In the genomic region with DNA sequence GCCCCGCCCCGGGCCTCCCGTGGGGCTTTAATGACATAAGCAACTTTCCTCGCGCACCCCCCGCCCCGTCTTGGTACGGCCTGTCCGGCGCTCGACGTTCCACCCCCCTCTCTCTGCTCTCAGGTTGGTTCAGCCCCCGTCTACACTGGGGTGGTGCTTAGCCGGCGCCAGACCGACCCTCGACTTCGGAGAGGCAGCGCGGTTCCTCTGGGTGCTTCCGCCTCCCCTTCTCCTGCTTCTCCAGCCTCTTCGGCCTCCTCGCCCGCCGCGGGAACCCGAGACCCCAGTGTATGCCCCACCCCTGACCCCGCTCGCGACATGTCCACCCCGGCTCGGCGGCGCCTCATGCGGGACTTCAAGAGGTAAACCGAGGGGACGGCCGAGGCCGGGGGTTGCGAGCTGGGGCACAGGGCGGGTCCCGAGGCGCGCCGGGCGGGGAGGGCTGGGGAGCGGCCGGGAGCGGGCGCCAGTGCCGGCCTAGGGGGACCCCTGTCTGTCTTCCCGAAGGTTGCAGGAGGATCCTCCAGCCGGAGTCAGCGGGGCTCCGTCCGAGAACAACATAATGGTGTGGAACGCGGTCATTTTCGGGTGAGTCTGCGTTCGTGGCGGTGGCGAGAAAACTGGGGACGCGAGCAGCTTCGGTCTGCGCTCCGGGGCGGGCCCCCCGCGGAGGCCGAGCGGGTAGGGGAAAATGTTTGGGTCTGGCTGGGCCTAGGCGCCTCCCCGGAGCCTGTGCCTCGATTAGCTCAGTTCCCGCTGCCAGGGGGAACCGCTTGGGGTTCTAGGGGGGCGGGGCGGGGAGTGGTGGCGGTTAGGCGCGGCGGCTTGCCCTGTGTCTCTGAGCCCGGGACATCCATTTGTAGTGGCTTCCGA, we compare ENCODE assay signal across 8 cellular contexts. TPM values are rescaled to one million over a fixed set of nuclear protein-coding genes. Genes with fewer than 3 reads are reported as not detected.
A peak's percentile ranks its signal among the peaks of the same experiment; 100 is the strongest.
DNase-seq lines count a peak whose midpoint lies in the region; ATAC-seq and TF ChIP-seq lines count a peak whose summit lies in the region.

A gene (plus strand): TSS at position 170 of the 873 bp plus-strand sequence. CDS start 149 bp downstream, at position 319.

- peak; percentile 83 for TF ChIP-seq POLR2A in erythroblast (IDR thresholded peaks at IDR 0.05; ENCODE audit: low read length)

- H3K4me3 ChIP-seq in PC-9 (peak within 1 kb of the TSS; percentile 83), mucosa of rectum (ENCODE audit: low read length in 2 of 2) (peak within 1 kb of the TSS; percentile 74 to 81)

- H3K36me3 ChIP-seq in PC-9 (ENCODE audit: low read depth): peaks cover 10% of the 10 kb centered on the region; the same call in 1 of the 2 replicates
- no peaks in the 10 kb centered on the region for H3K36me3 ChIP-seq in mucosa of rectum (ENCODE audit: control insufficient read depth in 2 of 2, insufficient read depth in 2 of 2, low read length in 2 of 2)

- H3K4me1 ChIP-seq in PC-9 (replicated peaks; ENCODE audit: insufficient read depth) (peaks cover 27% of the 10 kb centered on the region), mucosa of rectum (ENCODE audit: control insufficient read depth in 2 of 2, insufficient read depth in 2 of 2, low read length in 2 of 2) (peaks cover 7% of the 10 kb centered on the region in 2 donors)

- peaks cover 23% of the 10 kb centered on the region for H3K79me2 ChIP-seq in PC-9 (ENCODE audit: low read depth)

- intact Hi-C loops in PC-9 (cut with micrococcal nuclease; ENCODE audit: unreplicated experiment): loop anchor here (1.0 to 5.0 kb wide), 3 partner anchors 9 to 118 kb away; a partner anchor contains a TSS

- peak; percentile 80 for ATAC-seq in GM21723 (IDR thresholded peaks at IDR 0.05; ENCODE audit: unreplicated experiment)

- DNase-seq in DMS79 (lab: John Stamatoyannopoulos, UW): peak; percentile 20
- peak; percentile 55 for DNase-seq in KG1 (lab: John Stamatoyannopoulos, UW)
- peak; percentile 86 to 93 for DNase-seq in PC-9
- DNase-seq in activated T-cell treated with anti-CD3 and anti-CD28 coated beads, Interleukin-2, amount 50 U/mL, for 1 hour: peak; percentile 87
- DNase-seq in erythroblast (lab: John Stamatoyannopoulos, UW): peak; percentile 93 to 94
- DNase-seq in stimulated activated CD8-positive, alpha-beta memory T cell treated with anti-CD3 and anti-CD28 coated beads, Interleukin-4, amount 100 ng/mL, for 48 hours: peak; percentile 91

- no peaks in the 10 kb centered on the region for H4K20me1 ChIP-seq in PC-9 (ENCODE audit: insufficient read depth)

- H3K27me3 ChIP-seq in PC-9 (ENCODE audit: insufficient read depth, low read depth) (no peaks in the 10 kb centered on the region), mucosa of rectum (ENCODE audit: control insufficient read depth in 2 of 2, insufficient read depth in 2 of 2, low read length in 2 of 2) (no peaks in the 10 kb centered on the region)

- H3K9ac ChIP-seq in mucosa of rectum (ENCODE audit: low read depth in 1 of 2, low read length in 2 of 2): peak within 1 kb of the TSS; percentile 84 to 86

- POLR2A ChIA-PET in PC-9 (lab: Charles Lee; ENCODE audit: unreplicated experiment): interaction anchor here (0.5 to 0.8 kb wide), 6 partner anchors 9 to 1764 kb away, joined by 3 to 11 read pairs (median 4); a partner anchor contains a TSS

- no peaks in the 10 kb centered on the region for H3K9me2 ChIP-seq in PC-9 (ENCODE audit: insufficient read depth)

- CTCF ChIA-PET in PC-9 (lab: Charles Lee): interaction anchor here (0.6 to 1.0 kb wide), 5 partner anchors 37 to 97 kb away, joined by 3 to 6 read pairs (median 4); no protein-coding TSS in a partner anchor

- H3K9me3 ChIP-seq in PC-9 (ENCODE audit: insufficient read depth, low read depth) (no peaks in the 10 kb centered on the region), mucosa of rectum (ENCODE audit: control insufficient read depth in 2 of 2, low read length in 2 of 2) (no peaks in the 10 kb centered on the region)

- no TSS peak for BruUV-seq in PC-9 (replicated peaks; lab: Mats Ljungman, UMichigan)

- H3K27ac ChIP-seq in PC-9 (peak within 1 kb of the TSS; percentile 83), mucosa of rectum (ENCODE audit: low read depth in 2 of 2, low read length in 2 of 2) (peak within 1 kb of the TSS; percentile 92 to 93)

- H2AFZ ChIP-seq in PC-9: peak within 1 kb of the TSS; percentile 87

- peaks cover 21% of the 10 kb centered on the region for H3F3A ChIP-seq in PC-9 (ENCODE audit: insufficient read depth, low read depth)

- peak; percentile 61; the same call in 1 of the 2 replicates for TF ChIP-seq CTCF in PC-9 (conservative IDR thresholded peaks at IDR 0.05)

- peak within 1 kb of the TSS; percentile 98 for H3K4me2 ChIP-seq in PC-9

RNA-seq across cellular contexts. Expression of the gene that starts here (rescaled TPM):
- 103 and 119 TPM in 2 replicates for total RNA-seq in PC-9 (2021)

Comparison
In these comparisons a context has a peak if more than half of its experiments do, and no peak if none do; other contexts are left out.
1. Peak in every context shown above with its lines: DNase-seq, ATAC-seq, H3K4me3 ChIP-seq and H3K27ac ChIP-seq.
2. DNase-seq: peak in every context shown above with its lines; median percentile 94 in erythroblast; 91 in stimulated activated CD8-positive, alpha-beta memory T cell treated with anti-CD3 and anti-CD28 coated beads, Interleukin-4, amount 100 ng/mL, for 48 hours; 90 in PC-9; 87 in activated T-cell treated with anti-CD3 and anti-CD28 coated beads, Interleukin-2, amount 50 U/mL, for 1 hour; 55 in KG1; 20 in DMS79.